Comparison of ENCODE assay signal across 8 cellular contexts in the genomic region with DNA sequence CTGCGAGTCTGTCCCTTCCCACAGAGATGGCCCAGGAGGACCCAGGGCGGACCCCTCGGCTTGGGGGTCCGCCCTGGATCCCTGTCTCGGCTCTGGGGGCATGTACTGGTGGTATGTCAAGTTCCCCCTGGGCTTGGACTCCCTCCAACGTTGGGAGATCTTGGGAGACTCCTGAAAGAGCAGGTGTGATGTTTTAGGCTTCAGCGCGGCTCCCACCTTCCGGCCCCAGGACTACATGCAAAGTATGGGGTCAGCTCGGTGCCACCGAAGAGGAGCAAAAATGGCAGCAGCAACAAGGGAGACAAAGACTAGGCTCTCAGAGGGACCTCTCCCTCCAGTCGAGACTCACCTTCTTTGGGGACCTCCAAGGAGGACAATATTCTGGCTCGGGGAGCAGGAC. TPM values are rescaled to one million over a fixed set of nuclear protein-coding genes. Genes with fewer than 3 reads are reported as not detected.
A peak's percentile ranks its signal among the peaks of the same experiment; 100 is the strongest.
DNase-seq lines count a peak whose midpoint lies in the region; ATAC-seq and TF ChIP-seq lines count a peak whose summit lies in the region.
"Had no signal": no experiment of that assay in that cellular context is flagged by ENCODE, and none has a peak within 500 bp of the region (broad histone marks: within the 10 kb centered on the region; RNA-seq: fewer than 3 reads in every experiment).

No MANE protein-coding gene starts in this region.

- H3K27me3 Mint-ChIP-seq in osteocyte (ENCODE audit: unreplicated experiment): no peaks in the 10 kb centered on the region

- H3K4me1 Mint-ChIP-seq in osteocyte (ENCODE audit: unreplicated experiment): peaks cover 46% of the 10 kb centered on the region

- no peaks in the 10 kb centered on the region for H3K36me3 ChIP-seq in H7 (replicated peaks; ENCODE audit: control insufficient read depth, insufficient read depth, low read length)

- no peaks in the 10 kb centered on the region for H3K27me3 ChIP-seq in H7 (ENCODE audit: control insufficient read depth, insufficient read depth, low read length)

- no peaks in the 10 kb centered on the region for H3K36me3 Mint-ChIP-seq in osteocyte (ENCODE audit: unreplicated experiment)

- H3K4me3 ChIP-seq in H7 (ENCODE audit: insufficient read depth, low read depth, low read length) (no peak overlapping the region), astrocyte of the cerebellum (ENCODE audit: low read depth, low read length) (peak overlapping the region; percentile 58)

- peak overlapping the region; percentile 86 for H3K4me3 Mint-ChIP-seq in osteocyte (ENCODE audit: unreplicated experiment)

- no peaks in the 10 kb centered on the region for H3K9me3 Mint-ChIP-seq in osteocyte (ENCODE audit: unreplicated experiment)

- TF ChIP-seq CTCF in astrocyte of the cerebellum (IDR thresholded peaks at IDR 0.05; ENCODE audit: low read depth, low read length, missing control alignments): no peak
- TF ChIP-seq CTCF in osteocyte (IDR thresholded peaks at IDR 0.05): no peak

- in situ Hi-C loops in astrocyte of the cerebellum (cut with HindIII; ENCODE audit: low sequenced_read_pairs): no loop called here

- H3K27ac Mint-ChIP-seq in osteocyte (ENCODE audit: unreplicated experiment): peak overlapping the region; percentile 97

- DNase-seq in H7: peak; percentile 51
- no peak for DNase-seq in astrocyte of the cerebellum (ENCODE audit: low read depth)
- no peak for DNase-seq in osteocyte (ENCODE audit: extremely low spot score, unreplicated experiment)
- no peak for DNase-seq in stimulated activated CD4-positive, alpha-beta T cell treated with anti-CD3 and anti-CD28 coated beads, Interleukin-15, amount 100 ng/mL, for 24 hours
- DNase-seq in RKO (ENCODE audit: low spot score): no peak
- DNase-seq: stimulated activated naive CD4-positive, alpha-beta T cell had no signal

- ATAC-seq in GM21825 (IDR thresholded peaks at IDR 0.05; ENCODE audit: unreplicated experiment): no peak

RNA-seq across cellular contexts. Expression of gene MAMSTR, which starts 4.2 kb away (rescaled TPM):
- 1.7 and 2.4 TPM in 2 replicates for total RNA-seq in H7 (2014; rRNA removed; shearing (Covaris generic))
- 1.3 and 1.8 TPM in 2 replicates for total RNA-seq in osteocyte

RNA-seq across cellular contexts. Expression of gene FUT2, which starts 19.5 kb away (rescaled TPM):
- total RNA-seq in H7 (2014; rRNA removed; shearing (Covaris generic)): 0.78 and 1.8 TPM in 2 replicates
- total RNA-seq in osteocyte: not detected in 2 replicates
- total RNA-seq: H4 had no signal

RNA-seq across cellular contexts. Expression of gene RASIP1, which starts 25.1 kb away (rescaled TPM):
- total RNA-seq in H7 (2014; rRNA removed; shearing (Covaris generic)): 4.5 and 4.6 TPM in 2 replicates
- 0.43 and 0.57 TPM in 2 replicates for total RNA-seq in osteocyte

RNA-seq across cellular contexts. Expression of gene IZUMO1, which starts 31.4 kb away (rescaled TPM):
- 0.18 and 0.24 TPM in 2 replicates for total RNA-seq in H7 (2014; rRNA removed; shearing (Covaris generic))
- not detected in 2 replicates for total RNA-seq in osteocyte
- total RNA-seq: H4 had no signal

RNA-seq across cellular contexts. Expression of gene FUT1, which starts 37.2 kb away (rescaled TPM):
- total RNA-seq in H7 (2014; rRNA removed; shearing (Covaris generic)): 6.1 and 8.2 TPM in 2 replicates
- total RNA-seq in osteocyte: 0.11 TPM in 1 of 2 replicates, not detected in the other
